19 cellular contexts compared by ENCODE assay signal in the genomic region with DNA sequence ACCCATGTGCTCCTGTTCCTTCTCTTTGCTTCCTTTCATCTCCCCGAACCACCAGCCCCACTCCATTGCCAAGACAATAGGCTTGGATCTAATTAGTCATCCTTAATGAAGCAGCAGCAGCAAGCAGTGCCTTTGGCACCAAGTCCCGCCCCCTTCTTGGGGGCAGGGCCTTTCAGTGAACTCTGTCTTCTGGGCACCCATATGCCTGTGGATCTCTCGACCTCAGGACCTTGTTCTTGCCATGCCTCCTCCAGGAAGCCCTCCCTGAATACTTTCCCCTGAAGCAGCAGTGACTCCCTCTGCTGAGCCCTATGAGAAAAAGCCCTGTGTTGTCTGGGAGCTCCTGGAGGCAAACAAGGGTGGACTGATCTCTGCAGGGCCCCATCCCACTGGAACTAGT. TPM values are rescaled to one million over a fixed set of nuclear protein-coding genes. Genes with fewer than 3 reads are reported as not detected.
DNase-seq lines count a peak whose midpoint lies in the region; ATAC-seq and TF ChIP-seq lines count a peak whose summit lies in the region.
"Had no signal": no experiment of that assay in that cellular context is flagged by ENCODE, and none has a peak within 500 bp of the region (broad histone marks: within the 10 kb centered on the region; RNA-seq: fewer than 3 reads in every experiment).

No MANE protein-coding gene starts in this region.

- no peaks in the 10 kb centered on the region for H3K4me1 ChIP-seq in endodermal cell (ENCODE audit: control insufficient read depth, insufficient read depth, low read length)
- peaks cover 0 to 96% (median 75%) of the 10 kb centered on the region in 4 donors for H3K4me1 ChIP-seq in sigmoid colon
- no peaks in the 10 kb centered on the region for H3K4me1 ChIP-seq in mucosa of descending colon (ENCODE audit: low read depth)

- DNase-seq in NCI-H82 (lab: John Stamatoyannopoulos, UW) (peak; percentile 26), NCI-H82 treated with DMSO at 0.1 percent for 48 hours (lab: John Stamatoyannopoulos, UW; ENCODE audit: unreplicated experiment) (no peak), NB4 (ENCODE audit: low read depth) (peak; percentile 36), endodermal cell (peak; percentile 63), sigmoid colon (no peak), mucosa of descending colon (no peak)
- DNase-seq in stimulated activated CD4-positive, alpha-beta T cell treated with anti-CD3 and anti-CD28 coated beads, Interleukin-1b, Interleukin-23, amount 100 ng/mL, for 48 hours: no peak
- DNase-seq: 8988T, COR-L47, DMS153, HCEC 1CT, MM.1S, NCI-H1436, NCI-H2081, NCI-H524, SK-N-SH had no signal

- H3K36me3 ChIP-seq in endodermal cell (ENCODE audit: control insufficient read depth, insufficient read depth, low read length): peaks cover 9% of the 10 kb centered on the region
- no peaks in the 10 kb centered on the region for H3K36me3 ChIP-seq in sigmoid colon
- H3K36me3 ChIP-seq in mucosa of descending colon (ENCODE audit: low read depth): no peaks in the 10 kb centered on the region

- no peaks in the 10 kb centered on the region for H3K9me3 Mint-ChIP-seq in endodermal cell

- no peaks in the 10 kb centered on the region for H3K9me3 ChIP-seq in endodermal cell (ENCODE audit: control insufficient read depth, low read length)
- no peaks in the 10 kb centered on the region for H3K9me3 ChIP-seq in sigmoid colon
- no peaks in the 10 kb centered on the region for H3K9me3 ChIP-seq in mucosa of descending colon
- H3K9me3 ChIP-seq: SK-N-SH had no signal

- ATAC-seq in GM21619 (IDR thresholded peaks at IDR 0.05; ENCODE audit: unreplicated experiment) (no peak), mucosa of descending colon (no peak)

- H3K9ac ChIP-seq in endodermal cell (ENCODE audit: extremely low read depth, low read length, poor library complexity, severe bottlenecking): no peak overlapping the region
- H3K9ac ChIP-seq: SK-N-SH had no signal

- 48 to 61% methylated on average over 2 to 3 of the region's 3 CpGs for WGBS in endodermal cell (ENCODE audit: insufficient coverage in 1 of 2, insufficient read length in 1 of 2), 2 experiments
- 71 to 75% methylated on average over 3 of the region's 3 CpGs for WGBS in sigmoid colon, 2 donors

- intact Hi-C loops in sigmoid colon (cut with DNase I) (no loop called here), mucosa of descending colon (cut with DNase I, micrococcal nuclease) (no loop called here)

- H3K4me1 Mint-ChIP-seq in endodermal cell: peaks cover 11% of the 10 kb centered on the region

- H3K27me3 Mint-ChIP-seq in endodermal cell (ENCODE audit: insufficient read depth): peaks cover 35% of the 10 kb centered on the region

- H3K36me3 Mint-ChIP-seq in endodermal cell (ENCODE audit: low read depth): peaks cover 1% of the 10 kb centered on the region

- H3K27ac ChIP-seq in endodermal cell (ENCODE audit: low read depth, low read length): no peak overlapping the region
- peak overlapping the region; percentile 22 to 90 (median 74) for H3K27ac ChIP-seq in sigmoid colon
- H3K27ac ChIP-seq: C4-2B, HL-60 had no signal

- H3K4me3 Mint-ChIP-seq in endodermal cell: no peak overlapping the region

- TF ChIP-seq POLR2A in NB4 (IDR thresholded peaks at IDR 0.05; ENCODE audit: extremely low read depth, insufficient read length): no peak
- no peak for TF ChIP-seq POLR2A in sigmoid colon (IDR thresholded peaks at IDR 0.05)

- H3K27me3 ChIP-seq in endodermal cell (ENCODE audit: control insufficient read depth, insufficient read depth, low read length, poor library complexity, severe bottlenecking): peaks cover 9% of the 10 kb centered on the region
- H3K27me3 ChIP-seq in sigmoid colon: no peaks in the 10 kb centered on the region

- no peak overlapping the region for H3K27ac Mint-ChIP-seq in endodermal cell

- no peak for TF ChIP-seq EP300 in sigmoid colon (IDR thresholded peaks at IDR 0.05)

- H3K4me3 ChIP-seq in NB4 (ENCODE audit: low read depth, low read length) (no peak overlapping the region), endodermal cell (ENCODE audit: low read length) (no peak overlapping the region), sigmoid colon (no peak overlapping the region), mucosa of descending colon (no peak overlapping the region)

- TF ChIP-seq CTCF in NB4 (IDR thresholded peaks at IDR 0.05; ENCODE audit: low read depth, low read length) (no peak), endodermal cell (conservative IDR thresholded peaks at IDR 0.05) (no peak), sigmoid colon (IDR thresholded peaks at IDR 0.05) (no peak), mucosa of descending colon (IDR thresholded peaks at IDR 0.05) (no peak)

RNA-seq across cellular contexts. Expression of gene ARHGEF17, which starts 32.1 kb away (rescaled TPM):
- total RNA-seq in endodermal cell: 10 to 100 TPM; 31.0 to 39.0 TPM
- polyA plus RNA-seq in endodermal cell (2013, experiment 1 of 2): 52.4 TPM
- 45.3 TPM for polyA plus RNA-seq in endodermal cell (2013, experiment 2 of 2)
- total RNA-seq in sigmoid colon: 100 to 1,000 TPM in 1 of 4 donors, 10 to 100 TPM in 3; 38.2 to 104 (median 66.9) TPM
- 10 to 100 TPM in 1 of 3 donors, 1 to 10 TPM in 2; 1.8 to 15.9 (median 2.4) TPM for polyA plus RNA-seq in sigmoid colon
- 10 to 100 TPM in 2 of 3 donors, 1 to 10 TPM in 1; 7.6 to 75.8 (median 13.6) TPM for total RNA-seq in mucosa of descending colon

RNA-seq across cellular contexts. Expression of gene RELT, which starts 36.0 kb away (rescaled TPM):
- total RNA-seq in endodermal cell: 1 to 10 TPM; 6.9 to 8.9 TPM
- 7.8 TPM for polyA plus RNA-seq in endodermal cell (2013, experiment 1 of 2)
- polyA plus RNA-seq in endodermal cell (2013, experiment 2 of 2): 8.4 TPM
- total RNA-seq in sigmoid colon: 1 to 10 TPM in 2 of 4 donors, under 1 TPM in 2; 0.28 to 1.8 (median 0.95) TPM
- 1 to 10 TPM in 2 of 3 donors, under 1 TPM in 1; 0.92 to 9.3 (median 1.2) TPM for polyA plus RNA-seq in sigmoid colon
- total RNA-seq in mucosa of descending colon: 1 to 10 TPM; 2.3 to 4.7 (median 4.4) TPM

Comparison
In these comparisons a context has a peak if more than half of its experiments do, and no peak if none do; other contexts are left out.
1. DNase-seq: peak in NCI-H82 (single experiment), NB4 (single experiment) and endodermal cell (single experiment); none in NCI-H82 treated with DMSO at 0.1 percent for 48 hours (single experiment), sigmoid colon (single experiment), stimulated activated CD4-positive, alpha-beta T cell treated with anti-CD3 and anti-CD28 coated beads, Interleukin-1b, Interleukin-23, amount 100 ng/mL, for 48 hours (single experiment) and mucosa of descending colon (0 of 3).